In the genomic region with DNA sequence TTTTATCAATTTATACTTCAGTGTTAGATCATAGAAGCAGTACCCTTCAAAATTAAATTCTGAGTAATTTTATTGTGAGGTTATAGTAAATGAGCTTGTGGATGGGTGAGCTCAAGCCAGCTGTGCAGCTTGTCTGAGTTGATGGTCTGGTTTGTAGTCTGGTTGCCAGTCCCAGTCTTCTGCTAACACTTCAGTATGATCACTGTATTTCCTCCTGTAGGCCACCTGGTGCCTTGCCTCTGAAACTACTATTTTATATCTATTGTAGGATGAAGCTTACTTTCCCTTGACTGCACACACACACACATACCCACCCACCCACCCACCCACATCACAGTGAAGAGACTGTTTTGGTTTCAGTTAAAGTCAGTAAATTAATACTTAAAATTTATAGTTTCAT, we compare ENCODE assay signal across 9 cellular contexts.
DNase-seq lines count a peak whose midpoint lies in the region; ATAC-seq and TF ChIP-seq lines count a peak whose summit lies in the region.
"Had no signal": no experiment of that assay in that cellular context is flagged by ENCODE, and none has a peak within 500 bp of the region (broad histone marks: within the 10 kb centered on the region; RNA-seq: fewer than 3 reads in every experiment).

No MANE protein-coding gene starts in this region.

- no peak overlapping the region for H3K4me3 Mint-ChIP-seq in type B pancreatic cell

- H3K4me1 ChIP-seq in Panc1 (ENCODE audit: control insufficient read depth, insufficient read depth, low read length) (no peaks in the 10 kb centered on the region), colonic mucosa (no peaks in the 10 kb centered on the region)

- no peaks in the 10 kb centered on the region for H3K36me3 ChIP-seq in Panc1 (ENCODE audit: control insufficient read depth, insufficient read depth, low read length)
- H3K36me3 ChIP-seq in colonic mucosa = no peaks in the 10 kb centered on the region

- CTCF ChIA-PET in Panc1 (lab: Charles Lee) = interaction anchor here (0.5 kb wide), 1 partner anchor 237 kb away, joined by 3 read pairs; no protein-coding TSS in a partner anchor

- no peak overlapping the region for H3K9ac ChIP-seq in colonic mucosa (ENCODE audit: low read depth in 2 of 2, low read length in 2 of 2)
- H3K9ac ChIP-seq: KMS-11 had no signal

- POLR2A ChIA-PET in Panc1 (lab: Charles Lee) = no interaction called here

- H3K27me3 Mint-ChIP-seq in type B pancreatic cell = no peaks in the 10 kb centered on the region

- in situ Hi-C loops in Panc1 (cut with HindIII; ENCODE audit: low pct_unique_long_range_greater_than_20kb, low sequenced_read_pairs) = no loop called here

- no peak overlapping the region for H3K27ac ChIP-seq in Panc1 (ENCODE audit: low read length)
- H3K27ac ChIP-seq in colonic mucosa = no peak overlapping the region
- H3K27ac ChIP-seq: KMS-11 had no signal

- H3K36me3 Mint-ChIP-seq in type B pancreatic cell = peaks cover 11% of the 10 kb centered on the region

- ATAC-seq in HG02763 (IDR thresholded peaks at IDR 0.05; ENCODE audit: unreplicated experiment) (peak; percentile 47), Panc1 (no peak; the same call in 1 of the 2 replicates), HG03097 (IDR thresholded peaks at IDR 0.05; ENCODE audit: low FRiP score, unreplicated experiment) (no peak)

- H3K27ac Mint-ChIP-seq in type B pancreatic cell = no peak overlapping the region

- H3K4me3 ChIP-seq in GM12865 (ENCODE audit: low read depth, low read length) (no peak overlapping the region), Panc1 (ENCODE audit: low read depth in 2 of 2, low read length in 2 of 2) (no peak overlapping the region), colonic mucosa (no peak overlapping the region)

- TF ChIP-seq CTCF in GM12865 (IDR thresholded peaks at IDR 0.05; ENCODE audit: insufficient read depth, low read depth, low read length, missing control alignments) = peak; percentile 23
- TF ChIP-seq CTCF in Panc1 (IDR thresholded peaks at IDR 0.05) = peak; percentile 12; the same call in 1 of the 2 replicates
- TF ChIP-seq CTCF in colonic mucosa (IDR thresholded peaks at IDR 0.05) = peak; percentile 11
- peak; percentile 34 for TF ChIP-seq CTCF in type B pancreatic cell (conservative IDR thresholded peaks at IDR 0.05)

- H3K4me1 Mint-ChIP-seq in type B pancreatic cell (ENCODE audit: unreplicated experiment) = peaks cover 13% of the 10 kb centered on the region

- intact Hi-C loops in Panc1 (cut with micrococcal nuclease; ENCODE audit: unreplicated experiment) (loop anchor here (10.0 kb wide), 1 partner anchor 79 kb away; the partner anchor contains the start of gene SIPA1L1), colonic mucosa (cut with DNase I) (no loop called here)

- H3K9me3 Mint-ChIP-seq in type B pancreatic cell = peaks cover 5% of the 10 kb centered on the region

- no peaks in the 10 kb centered on the region for H3K9me3 ChIP-seq in Panc1 (ENCODE audit: control insufficient read depth, insufficient read depth, low read depth, low read length)
- H3K9me3 ChIP-seq in colonic mucosa = no peaks in the 10 kb centered on the region

- no TSS peak for BruUV-seq in Panc1 (replicated peaks; lab: Mats Ljungman, UMichigan)

- DNase-seq in GM12865 (ENCODE audit: low read depth) (peak; percentile 82), Panc1 (ENCODE audit: low read depth, low spot score) (no peak), colonic mucosa (peak; percentile 27), type B pancreatic cell (ENCODE audit: extremely low spot score, unreplicated experiment) (no peak), mesenteric fat pad (ENCODE audit: low spot score) (no peak), C1 segment of cervical spinal cord (lab: John Stamatoyannopoulos, UW) (no peak)

- H3K27me3 ChIP-seq in Panc1 (ENCODE audit: control insufficient read depth, insufficient read depth, low read length) (no peaks in the 10 kb centered on the region), colonic mucosa (no peaks in the 10 kb centered on the region)

Comparison
In these comparisons a context has a peak if more than half of its experiments do, and no peak if none do; other contexts are left out.
1. DNase-seq: peak in GM12865 (single experiment) and colonic mucosa (single experiment); none in Panc1 (single experiment), type B pancreatic cell (single experiment), mesenteric fat pad (single experiment) and C1 segment of cervical spinal cord (0 of 14).
2. Peak in every context shown above with its lines, with median percentiles within 50 percentile points of each other: CTCF ChIP-seq.